1 cellular context compared by ENCODE assay signal in the genomic region with DNA sequence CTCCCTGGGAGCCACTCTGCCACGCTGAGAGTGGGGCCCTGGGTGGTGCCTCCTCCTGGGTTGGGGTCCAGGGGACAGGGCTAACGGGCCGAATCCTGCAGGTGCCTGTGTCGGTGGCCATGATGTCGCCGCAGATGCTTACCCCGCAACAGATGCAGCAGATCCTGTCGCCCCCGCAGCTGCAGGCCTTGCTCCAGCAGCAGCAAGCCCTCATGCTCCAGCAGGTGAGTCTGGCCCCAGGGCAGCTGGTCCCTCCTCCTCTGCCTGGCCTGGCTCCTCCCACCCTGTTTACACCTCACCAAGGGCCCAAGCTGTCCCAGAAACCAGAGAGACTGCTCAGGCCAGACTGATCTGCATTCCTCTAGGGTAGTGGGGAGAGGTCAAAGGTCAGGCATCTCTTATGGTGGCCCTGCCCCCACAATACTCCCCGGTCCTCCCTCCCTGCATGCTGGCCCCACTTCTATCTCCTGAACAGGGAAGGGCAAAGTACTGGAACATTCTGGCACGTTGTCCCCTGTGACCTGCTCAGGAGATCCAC.
TF ChIP-seq lines count a peak whose summit lies in the region.

No MANE protein-coding gene starts in this region.

TF ChIP-seq in K562, 482 proteins besides CTCF, POLR2A, EP300 and RAD21:
- peak; percentile 66 for TF ChIP-seq ZNF263 (CRISPR knock-in tag; IDR thresholded peaks at IDR 0.05; ENCODE audit: borderline replicate concordance)
- no peak for TF ChIP-seq PATZ1 (CRISPR knock-in tag; IDR thresholded peaks at IDR 0.05; ENCODE audit: borderline replicate concordance)
- no peak for TF ChIP-seq NR2C2 (CRISPR knock-in tag; IDR thresholded peaks at IDR 0.05)
- TF ChIP-seq NR2C2 (tag; IDR thresholded peaks at IDR 0.05), result peak; percentile 55; the same call in 1 of the 2 replicates
- TF ChIP-seq THRAP3 (IDR thresholded peaks at IDR 0.05; ENCODE audit: borderline replicate concordance), result no peak
- no peak for TF ChIP-seq MAFK (IDR thresholded peaks at IDR 0.05; ENCODE audit: low read length)
- peak; percentile 66 for TF ChIP-seq NR2C1 (IDR thresholded peaks at IDR 0.05)
- TF ChIP-seq NR2C1 (tag; IDR thresholded peaks at IDR 0.05), result peak; percentile 82
TF ChIP-seq in K562: peak in this region for 3.
